11 cellular contexts compared by ENCODE assay signal in the genomic region with DNA sequence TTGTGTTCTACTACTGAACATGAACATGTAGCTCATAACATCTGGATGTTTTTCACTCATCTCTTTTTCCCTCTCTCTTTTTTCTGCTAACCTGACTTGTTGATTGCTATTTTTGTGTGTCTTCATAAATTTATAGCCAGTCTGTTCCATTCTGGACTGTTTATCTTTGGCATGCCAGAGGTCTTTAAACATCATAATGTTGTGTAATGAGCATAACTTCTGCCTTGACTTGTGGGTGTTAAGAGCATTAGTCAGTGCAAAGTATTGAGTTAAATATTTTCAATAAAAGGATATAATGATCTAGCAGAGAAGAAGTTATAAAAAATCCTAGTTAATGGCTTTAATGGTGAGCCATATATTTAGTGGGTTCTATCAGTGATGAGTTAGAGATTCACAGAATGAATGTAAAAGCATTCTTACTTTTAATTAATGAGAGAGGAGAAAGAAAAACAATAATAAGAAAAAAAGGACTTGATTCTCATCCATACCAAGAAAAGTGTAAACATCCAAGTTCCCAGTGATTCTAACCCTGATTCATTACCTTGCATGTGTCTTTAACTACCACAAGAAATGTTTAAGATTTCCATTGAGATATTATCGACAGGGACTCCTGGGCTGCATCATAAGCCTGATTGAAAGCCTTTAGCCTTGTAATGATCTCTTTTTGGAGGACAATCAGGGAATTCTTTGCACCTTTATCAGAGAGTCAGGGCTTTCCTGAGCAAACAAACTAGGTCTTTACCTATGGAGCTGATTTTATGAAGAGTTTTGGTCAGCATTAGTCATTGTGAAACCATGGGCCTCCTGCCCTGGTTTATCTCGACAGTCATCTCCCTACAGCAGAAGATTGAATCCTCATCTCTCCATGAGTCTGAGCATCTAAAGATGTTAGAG. TPM values are rescaled to one million over a fixed set of nuclear protein-coding genes. Genes with fewer than 3 reads are reported as not detected.
DNase-seq lines count a peak whose midpoint lies in the region; ATAC-seq, FAIRE-seq and TF ChIP-seq lines count a peak whose summit lies in the region.
"Had no signal": no experiment of that assay in that cellular context is flagged by ENCODE, and none has a peak within 500 bp of the region (broad histone marks: within the 10 kb centered on the region; RNA-seq: fewer than 3 reads in every experiment).

No MANE protein-coding gene starts in this region.

- TF ChIP-seq CTCF in mammary epithelial cell (conservative IDR thresholded peaks at IDR 0.05 in 1 of 2, IDR thresholded peaks at IDR 0.05 in 1 of 2; ENCODE audit: extremely low read depth in 1 of 2, insufficient read depth in 1 of 2, low read depth in 1 of 2, low read length in 2 of 2) (no peak), psoas muscle (IDR thresholded peaks at IDR 0.05) (no peak), testis (IDR thresholded peaks at IDR 0.05) (no peak)

- 0% methylated on average over 2 of the region's 2 CpGs for whole genome bisulfite sequencing in mammary epithelial cell (ENCODE audit: low coverage, missing lambda C conversion rate)
- 50 to 70% (median 60%) methylated on average over 2 of the region's 2 CpGs for WGBS in psoas muscle, 3 donors
- WGBS in testis, 2 donors, result 69 to 71% methylated on average over 2 of the region's 2 CpGs

- H3K27me3 ChIP-seq in mammary epithelial cell (ENCODE audit: insufficient read depth, low read length) (no peaks in the 10 kb centered on the region), psoas muscle (ENCODE audit: insufficient read depth in 3 of 3, low read length in 2 of 3) (no peaks in the 10 kb centered on the region), testis (no peaks in the 10 kb centered on the region)

- intact Hi-C loops in mammary epithelial cell (cut with micrococcal nuclease) (no loop called here), psoas muscle (cut with DNase I) (no loop called here), testis (cut with DNase I; ENCODE audit: low total_unique reads) (no loop called here)

- H2AFZ ChIP-seq in mammary epithelial cell (ENCODE audit: low read depth, low read length), result peak overlapping the region; percentile 29

- H3K27ac ChIP-seq in mammary epithelial cell (ENCODE audit: insufficient read depth, low read depth, low read length), result peak overlapping the region; percentile 61
- peak overlapping the region; percentile 24 for H3K27ac ChIP-seq in psoas muscle
- no peak overlapping the region for H3K27ac ChIP-seq in testis

- in situ Hi-C loops in mammary epithelial cell (cut with MboI; ENCODE audit: low sequenced_read_pairs in 2 of 2), result no loop called here

- ATAC-seq in HG03103 (IDR thresholded peaks at IDR 0.05; ENCODE audit: low read depth, unreplicated experiment), result peak; percentile 70
- peak in 3 of 4 donors; percentile 24 to 55 (median 37) for ATAC-seq in psoas muscle

- TF ChIP-seq POLR2A in testis (IDR thresholded peaks at IDR 0.05), result no peak

- dilution Hi-C loops in mammary epithelial cell (cut with HindIII; ENCODE audit: low sequenced_read_pairs), result no loop called here

- peak overlapping the region; percentile 13 for H3K9ac ChIP-seq in mammary epithelial cell (ENCODE audit: insufficient read depth, low read length)

- FAIRE-seq in GM18507 (lab: Jason Lieb, UNC), result peak; percentile 49

- H4K20me1 ChIP-seq in mammary epithelial cell (ENCODE audit: insufficient read depth, low read length), result no peaks in the 10 kb centered on the region

- no peak for DNase-seq in GM18507 (ENCODE audit: extremely low spot score, insufficient read length, low read depth)
- DNase-seq in mammary epithelial cell, result peak; percentile 82
- no peak for DNase-seq in psoas muscle
- no peak for DNase-seq in NCI-H187 (lab: John Stamatoyannopoulos, UW)
- no peak for DNase-seq in pons (ENCODE audit: low spot score)
- no peak for DNase-seq in testis
- DNase-seq in SIG-M5 (lab: John Stamatoyannopoulos, UW), result no peak
- DNase-seq: activated CD4-positive, CD25-positive, alpha-beta regulatory T cell; NCI-H1105 treated with DMSO at 0.1 percent for 48 hours; nucleus accumbens had no signal

- no TSS peak for BruUV-seq in mammary epithelial cell (replicated peaks; lab: Mats Ljungman, UMichigan)

- CTCF ChIA-PET in mammary epithelial cell (lab: Charles Lee; ENCODE audit: low non-redundant PET), result no interaction called here

- H3K36me3 ChIP-seq in mammary epithelial cell (ENCODE audit: insufficient read depth, low read length), result no peaks in the 10 kb centered on the region
- H3K36me3 ChIP-seq in psoas muscle (ENCODE audit: insufficient read depth in 1 of 2, low read depth in 1 of 2), result no peaks in the 10 kb centered on the region
- H3K36me3 ChIP-seq in testis (ENCODE audit: low read depth, missing control alignments), result no peaks in the 10 kb centered on the region

- H3K4me2 ChIP-seq in mammary epithelial cell (ENCODE audit: insufficient read depth, low read depth, low read length), result peak overlapping the region; percentile 65

- no peaks in the 10 kb centered on the region for H3K9me3 ChIP-seq in mammary epithelial cell (replicated peaks; ENCODE audit: insufficient read depth, low read length)
- H3K9me3 ChIP-seq in psoas muscle, result no peaks in the 10 kb centered on the region
- H3K9me3 ChIP-seq in testis, result no peaks in the 10 kb centered on the region

- H3K4me3 ChIP-seq in mammary epithelial cell (replicated peaks in 1 of 3; ENCODE audit: insufficient read depth in 1 of 3, low read depth in 2 of 3, low read length in 3 of 3) (no peak overlapping the region), psoas muscle (no peak overlapping the region), testis (no peak overlapping the region)

- no peaks in the 10 kb centered on the region for H3K79me2 ChIP-seq in mammary epithelial cell (ENCODE audit: insufficient read depth, low read length)

- H3K4me1 ChIP-seq in mammary epithelial cell (ENCODE audit: insufficient read depth, low read length), result peaks cover 29% of the 10 kb centered on the region
- peaks cover 57% of the 10 kb centered on the region for H3K4me1 ChIP-seq in psoas muscle
- H3K4me1 ChIP-seq in testis, result peaks cover 2% of the 10 kb centered on the region

RNA-seq across cellular contexts. Expression of a gene that starts 22.9 kb away (rescaled TPM):
- total RNA-seq in mammary epithelial cell (1 to 10 TPM; 5.7 to 8.3 TPM), psoas muscle (10 to 100 TPM; 48.2 to 98.1 (median 62.8) TPM), testis (1 to 10 TPM; 5.5 to 9.0 TPM)
- polyA plus RNA-seq in mammary epithelial cell (1.7 TPM), psoas muscle (10 to 100 TPM; 11.8 to 49.9 (median 29.0) TPM), testis (ENCODE audit: insufficient read depth, low read depth, low replicate concordance) (5.8 TPM)
- 0.88 TPM for polyA minus RNA-seq in mammary epithelial cell

Comparison
In these comparisons a context has a peak if more than half of its experiments do, and no peak if none do; other contexts are left out.
1. H3K27ac ChIP-seq: peak in mammary epithelial cell (single experiment) and psoas muscle (single experiment); none in testis (0 of 2).
2. RNA of a gene that starts 22.9 kb away (total RNA-seq): 48.2 to 98.1 TPM in psoas muscle; 5.5 to 9.0 TPM in testis and 5.7 to 8.3 TPM in mammary epithelial cell; every median in the first group is over 4 times any median in the second.